15 cellular contexts compared by ENCODE assay signal in the genomic region with DNA sequence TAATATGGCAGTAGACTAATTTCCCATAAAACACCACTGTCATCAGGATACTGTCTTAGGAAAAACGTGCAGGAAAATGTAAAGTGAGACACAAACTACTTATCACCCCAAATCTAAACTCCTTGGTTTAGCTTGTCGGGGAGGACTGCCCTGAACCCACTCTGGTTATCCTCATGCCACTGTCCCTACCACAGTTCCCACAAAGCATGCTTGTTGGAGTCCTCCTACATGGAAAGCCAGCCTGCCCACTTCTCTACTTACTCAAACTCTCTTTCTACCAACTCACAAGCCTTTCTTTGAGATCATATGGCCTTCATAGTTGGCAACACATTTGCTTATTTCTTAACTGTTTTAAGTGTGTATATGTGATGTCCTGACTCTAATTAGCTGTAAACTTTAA.
"Had no signal": no experiment of that assay in that cellular context is flagged by ENCODE, and none has a peak within 500 bp of the region (broad histone marks: within the 10 kb centered on the region; RNA-seq: fewer than 3 reads in every experiment).

No MANE protein-coding gene starts in this region.

- H3K27me3 Mint-ChIP-seq: activated CD4-positive, alpha-beta T cell treated with anti-CD3 and anti-CD28 coated beads, Interleukin-2, amount 10 ng/mL, durations not matched to agents 7 days and 5 days; memory B cell had no signal

- DNase-seq: activated CD4-positive, alpha-beta T cell treated with anti-CD3 and anti-CD28 coated beads, Interleukin-2, amount 10 ng/mL, durations not matched to agents 7 days and 5 days; activated naive CD4-positive, alpha-beta T cell treated with Interleukin-2 at 50 U/mL for 16 hours; dermis blood vessel endothelial cell; effector memory CD4-positive, alpha-beta T cell; heart right ventricle; occipital lobe; SHP77; stimulated activated CD4-positive, alpha-beta T cell treated with anti-CD3 and anti-CD28 coated beads, Interleukin-2, amount 100 ng/mL, for 24 hours; stimulated activated naive CD8-positive, alpha-beta T cell treated with anti-CD3 and anti-CD28 coated beads, Interleukin-15, Interleukin-2, amounts not matched to agents 100 U/mL and 50 U/mL, for 24 hours; transverse colon had no signal

- H3K9me3 Mint-ChIP-seq: memory B cell had no signal

- H3K9me3 ChIP-seq: esophagus muscularis mucosa, heart right ventricle, right atrium auricular region, suprapubic skin, transverse colon had no signal

- H3K27ac Mint-ChIP-seq: activated CD4-positive, alpha-beta T cell treated with anti-CD3 and anti-CD28 coated beads, Interleukin-2, amount 10 ng/mL, durations not matched to agents 7 days and 5 days; memory B cell had no signal

- H3K27me3 ChIP-seq: esophagus muscularis mucosa, heart right ventricle, right atrium auricular region, suprapubic skin, transverse colon had no signal

- H3K4me3 ChIP-seq: esophagus muscularis mucosa, heart right ventricle, right atrium auricular region, SK-N-MC, suprapubic skin, transverse colon had no signal

- H3K4me1 ChIP-seq: esophagus muscularis mucosa, right atrium auricular region had no signal

- H3K27ac ChIP-seq: esophagus muscularis mucosa, heart right ventricle, right atrium auricular region, SK-N-MC, suprapubic skin, transverse colon had no signal

- ATAC-seq: heart right ventricle; stimulated activated naive CD8-positive, alpha-beta T cell treated with anti-CD3 and anti-CD28 coated beads, Interleukin-15, Interleukin-2, amounts not matched to agents 100 U/mL and 50 U/mL, for 24 hours had no signal

- H3K4me3 Mint-ChIP-seq: activated CD4-positive, alpha-beta T cell treated with anti-CD3 and anti-CD28 coated beads, Interleukin-2, amount 10 ng/mL, durations not matched to agents 7 days and 5 days; memory B cell had no signal

- H3K4me1 Mint-ChIP-seq: memory B cell had no signal
